Comparison of ENCODE assay signal across 9 cellular contexts in the genomic region with DNA sequence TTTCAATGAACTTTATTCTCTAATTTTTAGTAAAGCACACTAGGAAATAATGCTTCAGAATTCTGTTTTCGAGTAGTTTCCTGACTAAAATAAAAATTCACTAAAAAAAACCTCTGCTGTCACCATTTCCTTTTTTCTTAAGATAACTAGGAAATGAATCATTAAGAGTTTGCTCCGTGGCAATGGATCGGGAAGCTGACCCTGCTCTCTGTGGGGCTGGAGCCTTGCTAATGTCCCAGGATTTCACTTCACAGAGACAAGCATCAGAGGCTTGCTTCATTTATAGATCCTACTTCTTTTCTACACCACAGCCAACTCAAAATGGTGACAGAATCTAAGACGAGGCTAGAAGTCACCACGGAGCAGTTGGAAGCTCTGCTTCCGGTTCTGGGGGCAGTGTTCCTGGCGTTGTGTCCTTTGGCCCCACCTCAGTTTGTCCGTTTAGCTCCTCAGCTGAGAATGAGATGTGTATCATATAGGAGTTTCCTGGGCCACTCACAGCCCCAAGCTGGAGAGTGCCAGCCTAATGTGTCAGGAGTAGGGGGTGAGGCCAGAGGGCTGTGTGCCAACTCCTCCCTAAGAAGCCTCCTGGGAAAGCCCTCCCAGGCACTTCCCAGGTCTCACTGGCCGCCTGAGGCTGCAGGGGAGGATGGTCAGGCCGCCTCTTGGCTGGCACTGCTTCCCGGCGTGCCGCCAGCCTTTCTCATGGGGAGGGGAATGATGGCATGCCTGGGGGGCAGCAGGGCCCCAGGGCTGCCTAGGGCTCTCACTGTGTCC. TPM values are rescaled to one million over a fixed set of nuclear protein-coding genes. Genes with fewer than 3 reads are reported as not detected.
DNase-seq lines count a peak whose midpoint lies in the region; ATAC-seq and TF ChIP-seq lines count a peak whose summit lies in the region.
"Had no signal": no experiment of that assay in that cellular context is flagged by ENCODE, and none has a peak within 500 bp of the region (broad histone marks: within the 10 kb centered on the region; RNA-seq: fewer than 3 reads in every experiment).

No MANE protein-coding gene starts in this region.

- peak overlapping the region; percentile 60 to 98 for H3K27ac ChIP-seq in SK-N-SH (ENCODE audit: low read depth in 2 of 2, low read length in 1 of 2)

- peak overlapping the region; percentile 21 to 56; a peak in 3 of 4 replicates for H3K4me3 ChIP-seq in SK-N-SH (ENCODE audit: low read depth in 2 of 2, low read length in 1 of 2)
- H3K4me3 ChIP-seq in fibroblast of the aortic adventitia (ENCODE audit: low read depth, low read length), result peak overlapping the region; percentile 50

- H2AFZ ChIP-seq in SK-N-SH (ENCODE audit: low read depth), result no peak overlapping the region

- H3K4me1 ChIP-seq in SK-N-SH (ENCODE audit: control insufficient read depth in 1 of 2, insufficient read depth in 2 of 2, low read depth in 1 of 2, low read length in 1 of 2), result peaks cover 48 to 51% of the 10 kb centered on the region in 2 experiments

- CTCF ChIA-PET in SK-N-SH (lab: Yijun Ruan, JAX), result interaction anchor here (1.2 to 6.5 kb wide), 3 partner anchors 12 to 123 kb away, joined by 3 to 37 read pairs (median 3); no protein-coding TSS in a partner anchor

- no peak for ATAC-seq in HG02678 (IDR thresholded peaks at IDR 0.05; ENCODE audit: unreplicated experiment)

- TF ChIP-seq EP300 in SK-N-SH (IDR thresholded peaks at IDR 0.05; ENCODE audit: borderline replicate concordance in 1 of 2, low read depth in 1 of 2, low read length in 1 of 2), result no peak

- DNase-seq in ELR (ENCODE audit: low read depth) (peak; percentile 89), SK-N-SH (peak; percentile 52), fibroblast of the aortic adventitia (ENCODE audit: low read depth) (peak; percentile 78), renal cortical epithelial cell (ENCODE audit: low read depth) (peak; percentile 82), NCI-H146 (lab: John Stamatoyannopoulos, UW) (no peak), DMS153 treated with DMSO at 0.1 percent for 48 hours (lab: John Stamatoyannopoulos, UW; ENCODE audit: unreplicated experiment) (no peak)
- DNase-seq in activated CD4-positive, CD25-positive, alpha-beta regulatory T cell treated with anti-CD3 and anti-CD28 coated beads, Interleukin-2, amount 50 U/mL, for 72 hours, result no peak
- DNase-seq: activated naive CD4-positive, alpha-beta T cell treated with anti-CD3 and anti-CD28 coated beads, Interleukin-2, amount 50 U/mL, for 16 hours had no signal

- peaks cover 36% of the 10 kb centered on the region for H3F3A ChIP-seq in SK-N-SH (replicated peaks; ENCODE audit: insufficient read depth)

- TF ChIP-seq RAD21 in SK-N-SH (IDR thresholded peaks at IDR 0.05; ENCODE audit: low read length), result no peak

- peak overlapping the region; percentile 81 for H3K4me2 ChIP-seq in SK-N-SH

- peak overlapping the region; percentile 64 for H3K9ac ChIP-seq in SK-N-SH

- POLR2A ChIA-PET in SK-N-SH (lab: Yijun Ruan, JAX), result no interaction called here

- peaks cover 9 to 11% of the 10 kb centered on the region in 2 experiments for H3K36me3 ChIP-seq in SK-N-SH (replicated peaks in 1 of 2; ENCODE audit: control insufficient read depth in 1 of 2, insufficient read depth in 2 of 2, low read length in 1 of 2)

- peaks cover 99% of the 10 kb centered on the region for H3K79me2 ChIP-seq in SK-N-SH (ENCODE audit: insufficient read depth)

- peaks cover 92% of the 10 kb centered on the region for H4K20me1 ChIP-seq in SK-N-SH (ENCODE audit: insufficient read depth)

- H3K9me3 ChIP-seq in SK-N-SH, result no peaks in the 10 kb centered on the region

- no peaks in the 10 kb centered on the region for H3K27me3 ChIP-seq in SK-N-SH (ENCODE audit: insufficient read depth)

- TF ChIP-seq CTCF in SK-N-SH (IDR thresholded peaks at IDR 0.05) (no peak), fibroblast of the aortic adventitia (IDR thresholded peaks at IDR 0.05; ENCODE audit: insufficient read depth, low read length) (no peak)

- no peaks in the 10 kb centered on the region for H3K9me2 ChIP-seq in SK-N-SH

- 27% methylated on average over 13 of the region's 13 CpGs for WGBS in SK-N-SH (ENCODE audit: low lambda C conversion rate)

TF ChIP-seq in SK-N-SH, 30 proteins besides CTCF, POLR2A, EP300 and RAD21:
- TF ChIP-seq SIN3A (IDR thresholded peaks at IDR 0.05; ENCODE audit: borderline replicate concordance, low read depth, low read length) (no peak; the same call in 1 of the 2 replicates), RXRA (IDR thresholded peaks at IDR 0.05; ENCODE audit: borderline replicate concordance, low read depth) (peak; percentile 12; the same call in 1 of the 2 replicates), FOSL2 (IDR thresholded peaks at IDR 0.05; ENCODE audit: borderline replicate concordance, low read depth) (peak; percentile 39; the same call in 1 of the 2 replicates), TCF12 (IDR thresholded peaks at IDR 0.05) (0 out of 2 replicates have a peak, but pooled peaks have one; percentile 8), GABPA (IDR thresholded peaks at IDR 0.05; ENCODE audit: low read depth) (no peak; the same call in 1 of the 2 replicates), JUND (IDR thresholded peaks at IDR 0.05) (peak; percentile 32), NFIC (IDR thresholded peaks at IDR 0.05; ENCODE audit: borderline replicate concordance) (peak; percentile 87)
- TF ChIP-seq, protein P1, sequence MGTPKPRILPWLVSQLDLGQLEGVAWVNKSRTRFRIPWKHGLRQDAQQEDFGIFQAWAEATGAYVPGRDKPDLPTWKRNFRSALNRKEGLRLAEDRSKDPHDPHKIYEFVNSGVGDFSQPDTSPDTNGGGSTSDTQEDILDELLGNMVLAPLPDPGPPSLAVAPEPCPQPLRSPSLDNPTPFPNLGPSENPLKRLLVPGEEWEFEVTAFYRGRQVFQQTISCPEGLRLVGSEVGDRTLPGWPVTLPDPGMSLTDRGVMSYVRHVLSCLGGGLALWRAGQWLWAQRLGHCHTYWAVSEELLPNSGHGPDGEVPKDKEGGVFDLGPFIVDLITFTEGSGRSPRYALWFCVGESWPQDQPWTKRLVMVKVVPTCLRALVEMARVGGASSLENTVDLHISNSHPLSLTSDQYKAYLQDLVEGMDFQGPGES (IDR thresholded peaks at IDR 0.05; ENCODE audit: low read depth, low read length), result no peak
- TF ChIP-seq, protein P2, sequence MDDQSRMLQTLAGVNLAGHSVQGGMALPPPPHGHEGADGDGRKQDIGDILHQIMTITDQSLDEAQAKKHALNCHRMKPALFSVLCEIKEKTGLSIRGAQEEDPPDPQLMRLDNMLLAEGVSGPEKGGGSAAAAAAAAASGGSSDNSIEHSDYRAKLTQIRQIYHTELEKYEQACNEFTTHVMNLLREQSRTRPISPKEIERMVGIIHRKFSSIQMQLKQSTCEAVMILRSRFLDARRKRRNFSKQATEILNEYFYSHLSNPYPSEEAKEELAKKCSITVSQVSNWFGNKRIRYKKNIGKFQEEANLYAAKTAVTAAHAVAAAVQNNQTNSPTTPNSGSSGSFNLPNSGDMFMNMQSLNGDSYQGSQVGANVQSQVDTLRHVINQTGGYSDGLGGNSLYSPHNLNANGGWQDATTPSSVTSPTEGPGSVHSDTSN (IDR thresholded peaks at IDR 0.05), result 0 out of 2 replicates have a peak, but pooled peaks have one; percentile 2

RNA-seq across cellular contexts. Expression of a gene that starts 19.6 kb away (rescaled TPM):
- polyA plus RNA-seq in SK-N-SH (2012; rRNA removed), result 5.2 and 6.0 TPM in 2 replicates
- 4.2 and 4.5 TPM in 2 replicates for polyA plus RNA-seq in SK-N-SH (2012; cell fraction: cytosol; rRNA removed)
- 40.7 and 44.6 TPM in 2 replicates for polyA plus RNA-seq in SK-N-SH (2012; cell fraction: nucleus; rRNA removed)
- 13.2 and 21.4 TPM in 2 replicates for total RNA-seq in fibroblast of the aortic adventitia (ENCODE audit: low replicate concordance)
- total RNA-seq in renal cortical epithelial cell, result 5.7 and 13.8 TPM in 2 replicates

Comparison
In these comparisons a context has a peak if more than half of its experiments do, and no peak if none do; other contexts are left out.
1. DNase-seq: peak in ELR (single experiment), SK-N-SH (single experiment), fibroblast of the aortic adventitia (single experiment) and renal cortical epithelial cell (single experiment); none in NCI-H146 (single experiment), activated CD4-positive, CD25-positive, alpha-beta regulatory T cell treated with anti-CD3 and anti-CD28 coated beads, Interleukin-2, amount 50 U/mL, for 72 hours (single experiment) and DMS153 treated with DMSO at 0.1 percent for 48 hours (single experiment).